Comparison of ENCODE assay signal across 8 cellular contexts in genomic region chr13:27953671-27954405, GRCh38. TPM values are rescaled to one million over a fixed set of nuclear protein-coding genes. Genes with fewer than 3 reads are reported as not detected.
DNase-seq lines count a peak whose midpoint lies in the region; ATAC-seq lines count a peak whose summit lies in the region.

No MANE protein-coding gene starts in this region.

- peak overlapping the region; percentile 80 for H3K4me3 Mint-ChIP-seq in activated CD4-positive, alpha-beta T cell treated with anti-CD3 and anti-CD28 coated beads, Interleukin-2, amount 10 ng/mL, durations not matched to agents 24 days and 14 days
- peak overlapping the region; percentile 64 for H3K4me3 Mint-ChIP-seq in memory B cell

- H3K4me3 ChIP-seq in ectodermal cell (ENCODE audit: insufficient read depth, low read depth, low read length), result peak overlapping the region; percentile 32

- H3K36me3 ChIP-seq in ectodermal cell (ENCODE audit: control insufficient read depth, insufficient read depth, low read length), result no peaks in the 10 kb centered on the region

- H3K27ac ChIP-seq in ectodermal cell (ENCODE audit: insufficient read depth, low read depth, low read length, poor library complexity, severe bottlenecking), result no peak overlapping the region

- no peak overlapping the region for H3K27ac Mint-ChIP-seq in activated CD4-positive, alpha-beta T cell treated with anti-CD3 and anti-CD28 coated beads, Interleukin-2, amount 10 ng/mL, durations not matched to agents 24 days and 14 days
- H3K27ac Mint-ChIP-seq in memory B cell, result no peak overlapping the region

- intact Hi-C loops in activated CD4-positive, alpha-beta T cell treated with anti-CD3 and anti-CD28 coated beads, Interleukin-2, amount 10 ng/mL, durations not matched to agents 24 days and 14 days (cut with micrococcal nuclease), result loop anchor here (2.0 to 10.0 kb wide), 2 partner anchors 25 to 579 kb away; no protein-coding TSS in a partner anchor

- no peaks in the 10 kb centered on the region for H3K9me3 Mint-ChIP-seq in activated CD4-positive, alpha-beta T cell treated with anti-CD3 and anti-CD28 coated beads, Interleukin-2, amount 10 ng/mL, durations not matched to agents 24 days and 14 days
- H3K9me3 Mint-ChIP-seq in memory B cell, result peaks cover 3% of the 10 kb centered on the region

- H3K27me3 Mint-ChIP-seq in activated CD4-positive, alpha-beta T cell treated with anti-CD3 and anti-CD28 coated beads, Interleukin-2, amount 10 ng/mL, durations not matched to agents 24 days and 14 days, result peaks cover 63% of the 10 kb centered on the region
- peaks cover 19% of the 10 kb centered on the region for H3K27me3 Mint-ChIP-seq in memory B cell

- peak; percentile 85 for DNase-seq in NCI-H82 (lab: John Stamatoyannopoulos, UW)
- no peak for DNase-seq in NCI-H82 treated with DMSO at 0.1 percent for 48 hours (lab: John Stamatoyannopoulos, UW; ENCODE audit: unreplicated experiment)
- peak; percentile 4 for DNase-seq in NCI-H2171 (lab: John Stamatoyannopoulos, UW)
- peak; percentile 90 for DNase-seq in activated CD4-positive, alpha-beta T cell treated with anti-CD3 and anti-CD28 coated beads, Interleukin-2, amount 10 ng/mL, durations not matched to agents 24 days and 14 days
- peak; percentile 64 to 76 for DNase-seq in memory B cell (ENCODE audit: low spot score in 2 of 2)
- DNase-seq in stimulated activated CD8-positive, alpha-beta memory T cell treated with anti-CD3 and anti-CD28 coated beads, Interleukin-12 subunit alpha, Interleukin-12 subunit beta, amount 100 ng/mL, for 4 hours (ENCODE audit: low read depth), result peak; percentile 25

- H3K36me3 Mint-ChIP-seq in activated CD4-positive, alpha-beta T cell treated with anti-CD3 and anti-CD28 coated beads, Interleukin-2, amount 10 ng/mL, durations not matched to agents 24 days and 14 days (ENCODE audit: low read depth), result no peaks in the 10 kb centered on the region
- H3K36me3 Mint-ChIP-seq in memory B cell, result no peaks in the 10 kb centered on the region

- H3K9me3 ChIP-seq in ectodermal cell (ENCODE audit: control insufficient read depth, low read length), result no peaks in the 10 kb centered on the region

- peaks cover 100% of the 10 kb centered on the region for H3K27me3 ChIP-seq in ectodermal cell (ENCODE audit: control insufficient read depth, insufficient read depth, low read length, poor library complexity, severe bottlenecking)

- ATAC-seq in HG02852 (IDR thresholded peaks at IDR 0.05; ENCODE audit: unreplicated experiment), result peak; percentile 78
- ATAC-seq in memory B cell (ENCODE audit: low read depth), result peak; percentile 88

- WGBS in ectodermal cell, 2 experiments, result 1% methylated on average over 73 of the region's 73 CpGs

- peaks cover 6% of the 10 kb centered on the region for H3K4me1 Mint-ChIP-seq in activated CD4-positive, alpha-beta T cell treated with anti-CD3 and anti-CD28 coated beads, Interleukin-2, amount 10 ng/mL, durations not matched to agents 24 days and 14 days
- peaks cover 9% of the 10 kb centered on the region for H3K4me1 Mint-ChIP-seq in memory B cell

- no peaks in the 10 kb centered on the region for H3K4me1 ChIP-seq in ectodermal cell (ENCODE audit: control insufficient read depth, insufficient read depth, low read length)

RNA-seq across cellular contexts. Expression of gene CDX2, which starts 15.3 kb away (rescaled TPM):
- total RNA-seq in activated CD4-positive, alpha-beta T cell treated with anti-CD3 and anti-CD28 coated beads, Interleukin-2, amount 10 ng/mL, durations not matched to agents 24 days and 14 days, result not detected in 2 replicates
- 1.1 TPM for polyA plus RNA-seq in ectodermal cell (2013, experiment 1 of 4)
- 0.66 TPM for polyA plus RNA-seq in ectodermal cell (2013, experiment 2 of 4)
- 2.7 TPM for polyA plus RNA-seq in ectodermal cell (2013, experiment 3 of 4)
- polyA plus RNA-seq in ectodermal cell (2013, experiment 4 of 4), result 0.28 TPM

RNA-seq across cellular contexts. Expression of gene PDX1, which starts 34.0 kb away (rescaled TPM):
- total RNA-seq in activated CD4-positive, alpha-beta T cell treated with anti-CD3 and anti-CD28 coated beads, Interleukin-2, amount 10 ng/mL, durations not matched to agents 24 days and 14 days, result not detected in 2 replicates
- not detected for polyA plus RNA-seq in ectodermal cell (2013, experiment 1 of 4)
- not detected for polyA plus RNA-seq in ectodermal cell (2013, experiment 2 of 4)
- polyA plus RNA-seq in ectodermal cell (2013, experiment 3 of 4), result not detected
- polyA plus RNA-seq in ectodermal cell (2013, experiment 4 of 4), result not detected

RNA-seq across cellular contexts. Expression of gene URAD, which starts 34.7 kb away (rescaled TPM):
- not detected in 2 replicates for total RNA-seq in activated CD4-positive, alpha-beta T cell treated with anti-CD3 and anti-CD28 coated beads, Interleukin-2, amount 10 ng/mL, durations not matched to agents 24 days and 14 days
- not detected for polyA plus RNA-seq in ectodermal cell (2013, experiment 1 of 4)
- polyA plus RNA-seq in ectodermal cell (2013, experiment 2 of 4), result not detected
- not detected for polyA plus RNA-seq in ectodermal cell (2013, experiment 3 of 4)
- polyA plus RNA-seq in ectodermal cell (2013, experiment 4 of 4), result not detected
